Comparison of ENCODE assay signal across 9 cellular contexts in genomic region chr7:82729172-82730030, GRCh38.
DNase-seq lines count a peak whose midpoint lies in the region; ATAC-seq, FAIRE-seq and TF ChIP-seq lines count a peak whose summit lies in the region.
"Had no signal": no experiment of that assay in that cellular context is flagged by ENCODE, and none has a peak within 500 bp of the region (broad histone marks: within the 10 kb centered on the region; RNA-seq: fewer than 3 reads in every experiment).

No MANE protein-coding gene starts in this region.

- H3K23ac ChIP-seq in H9 (ENCODE audit: insufficient read length, low read depth, low read length), result no peak overlapping the region

- H3K79me1 ChIP-seq in H9 (ENCODE audit: insufficient read depth, low read depth, low read length, poor library complexity, severe bottlenecking), result no peaks in the 10 kb centered on the region

- no peak overlapping the region for H3K18ac ChIP-seq in H9 (ENCODE audit: insufficient read length, low read depth, low read length)

- H2BK5ac ChIP-seq in H9 (ENCODE audit: insufficient read length, low read length), result no peak overlapping the region

- H2BK15ac ChIP-seq in H9 (ENCODE audit: low read depth, low read length), result no peak overlapping the region

- H4K91ac ChIP-seq in H9 (ENCODE audit: insufficient read length, low read depth, low read length), result no peak overlapping the region

- no CpG with 5 or more reads among the region's 8 CpGs for WGBS in H9 (ENCODE audit: extremely low coverage, insufficient read length, low lambda C conversion rate)
- WGBS in pancreas, 2 donors, result 14 to 19% methylated on average over 8 of the region's 8 CpGs

- H3K4ac ChIP-seq in H9 (ENCODE audit: low read depth, low read length), result no peak overlapping the region

- H3K9me3 Mint-ChIP-seq in H9, result no peaks in the 10 kb centered on the region

- no peak overlapping the region for H2AFZ ChIP-seq in H9 (ENCODE audit: low read length)

- no peaks in the 10 kb centered on the region for H3K4me1 Mint-ChIP-seq in H9

- H3K36me3 ChIP-seq in pancreas, result no peaks in the 10 kb centered on the region

- FAIRE-seq in pancreas (lab: Jason Lieb, UNC), result peak; percentile 91

- H2BK120ac ChIP-seq in H9 (ENCODE audit: low read depth, low read length, poor library complexity, severe bottlenecking), result no peak overlapping the region

- H2BK12ac ChIP-seq in H9 (ENCODE audit: insufficient read length, low read depth, low read length), result no peak overlapping the region

- H2BK20ac ChIP-seq in H9 (ENCODE audit: low read depth, low read length, poor library complexity, severe bottlenecking), result no peak overlapping the region

- no peak overlapping the region for H4K8ac ChIP-seq in H9 (replicated peaks; ENCODE audit: insufficient read length, low read depth, low read length)

- H3K4me3 Mint-ChIP-seq in H9, result no peak overlapping the region

- no peak overlapping the region for H3T11ph ChIP-seq in H9 (ENCODE audit: low read length)

- H3K56ac ChIP-seq in H9 (ENCODE audit: insufficient read length, low read depth, low read length), result no peak overlapping the region

- H3K14ac ChIP-seq in H9 (ENCODE audit: insufficient read depth, low read length), result no peak overlapping the region

- H3K79me2 ChIP-seq in H9 (ENCODE audit: insufficient read depth, low read length), result no peaks in the 10 kb centered on the region

- H4K5ac ChIP-seq in H9 (ENCODE audit: insufficient read length, low read depth, low read length), result no peak overlapping the region

- no peaks in the 10 kb centered on the region for H3K27me3 Mint-ChIP-seq in H9 (ENCODE audit: low read depth)

- intact Hi-C loops in pancreas (cut with DNase I), result no loop called here

- H4K20me1 ChIP-seq in H9 (ENCODE audit: control insufficient read depth, insufficient read depth, insufficient read length), result no peaks in the 10 kb centered on the region

- H3K9ac ChIP-seq in H9 (ENCODE audit: extremely low read depth, insufficient read length, low read length), result no peak overlapping the region

- TF ChIP-seq CTCF in H9 (conservative IDR thresholded peaks at IDR 0.05) (peak; percentile 95), pancreas (IDR thresholded peaks at IDR 0.05) (peak; percentile 29 to 46 (median 40))

- no peaks in the 10 kb centered on the region for H3K27me3 ChIP-seq in H9 (ENCODE audit: insufficient read depth, low read length)
- H3K27me3 ChIP-seq in pancreas, result no peaks in the 10 kb centered on the region

- peak; percentile 50 to 64 (median 57) for ATAC-seq in pancreas
- no peak for ATAC-seq in GM21529 (IDR thresholded peaks at IDR 0.05; ENCODE audit: unreplicated experiment)

- H3K4me3 ChIP-seq in pancreas, result no peak overlapping the region

- H3K27ac Mint-ChIP-seq in H9, result no peak overlapping the region

- H3K4me1 ChIP-seq in H9 (ENCODE audit: insufficient read depth, low read length), result no peaks in the 10 kb centered on the region
- H3K4me1 ChIP-seq in pancreas, result peaks cover 0 to 4% (median 0%) of the 10 kb centered on the region in 3 donors

- DNase-seq in AG20443 (ENCODE audit: low spot score) (peak; percentile 34), H9 (no peak), NOMO-1 treated with dmso at 0.1 percent for 144 hours (lab: John Stamatoyannopoulos, UW; ENCODE audit: unreplicated experiment) (peak; percentile 7), dermis microvascular lymphatic vessel endothelial cell (ENCODE audit: low read depth in 2 of 2) (peak; percentile 11 to 45), pancreas (no peak), GM19240 (ENCODE audit: insufficient read length, low spot score) (no peak), HK-2 (ENCODE audit: unreplicated experiment) (no peak)

- H3K4me2 ChIP-seq in H9 (ENCODE audit: insufficient read depth, insufficient read length, low read length), result no peak overlapping the region

- H3K27ac ChIP-seq in H9 (ENCODE audit: insufficient read length, low read depth, low read length), result no peak overlapping the region
- H3K27ac ChIP-seq in pancreas, result no peak overlapping the region
- H3K27ac ChIP-seq: epithelial cell of prostate had no signal

- H2AK5ac ChIP-seq in H9 (ENCODE audit: insufficient read length, low read length), result no peak overlapping the region

- H3K9me3 ChIP-seq in H9 (ENCODE audit: control insufficient read depth, low read depth, low read length), result no peaks in the 10 kb centered on the region
- no peaks in the 10 kb centered on the region for H3K9me3 ChIP-seq in pancreas

- no peaks in the 10 kb centered on the region for H3K23me2 ChIP-seq in H9 (ENCODE audit: insufficient read length, low read depth, low read length, poor library complexity, severe bottlenecking)

- no peaks in the 10 kb centered on the region for H3K36me3 Mint-ChIP-seq in H9 (ENCODE audit: insufficient read depth in 1 of 3, low read depth in 3 of 3)

Comparison
In these comparisons a context has a peak if more than half of its experiments do, and no peak if none do; other contexts are left out.
1. DNase-seq: peak in AG20443 (single experiment), NOMO-1 treated with dmso at 0.1 percent for 144 hours (single experiment) and dermis microvascular lymphatic vessel endothelial cell (2 of 2); none in H9 (single experiment), pancreas (0 of 6), GM19240 (single experiment) and HK-2 (single experiment).